ENCODE assay signal across 8 cellular contexts in the genomic region with DNA sequence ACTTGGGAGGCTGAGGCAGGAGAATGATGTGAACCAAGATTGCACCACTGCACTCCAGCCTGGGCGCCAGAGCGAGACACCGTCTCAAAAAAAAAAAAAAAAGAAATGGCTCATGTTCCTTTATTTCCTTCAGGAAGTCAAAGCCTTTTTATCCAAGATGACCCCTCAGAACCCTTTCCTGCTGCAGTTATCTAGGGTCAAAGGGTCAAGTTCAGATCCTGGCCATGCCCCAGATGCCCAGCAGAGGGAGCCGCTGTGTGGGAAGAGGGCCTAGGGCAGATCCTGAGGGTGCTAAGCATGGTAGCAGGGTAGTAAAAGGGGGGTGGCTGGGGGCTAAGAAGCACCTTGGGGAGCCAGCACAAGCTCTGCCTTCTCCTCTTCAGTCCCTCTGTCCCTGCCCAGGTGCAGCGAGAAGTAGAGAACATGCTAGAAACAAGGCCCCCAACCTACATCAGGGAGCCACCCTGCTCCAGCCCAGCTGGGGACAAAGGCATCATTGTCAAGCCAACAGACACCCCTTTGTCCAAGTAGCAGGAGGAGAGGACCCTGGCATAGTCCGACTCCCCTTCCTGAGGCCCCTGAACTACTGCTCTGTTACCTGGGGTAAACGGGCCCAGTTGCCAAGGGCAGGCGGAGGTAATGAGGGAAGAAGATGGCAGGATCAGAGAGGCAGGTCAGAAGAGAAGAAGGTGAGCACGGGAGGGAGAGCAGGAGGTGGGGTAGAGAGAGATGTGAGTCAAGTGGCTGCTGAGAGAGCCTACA. TPM values are rescaled to one million over a fixed set of nuclear protein-coding genes. Genes with fewer than 3 reads are reported as not detected.
DNase-seq lines count a peak whose midpoint lies in the region; ATAC-seq and TF ChIP-seq lines count a peak whose summit lies in the region.

No MANE protein-coding gene starts in this region.

- WGBS in esophagus muscularis mucosa, result 69% methylated on average over 9 of the region's 9 CpGs

- H3K4me3 Mint-ChIP-seq in nephron progenitor cell, result no peak overlapping the region

- H3K27ac Mint-ChIP-seq in nephron progenitor cell, result no peak overlapping the region

- TF ChIP-seq EP300 in esophagus muscularis mucosa (IDR thresholded peaks at IDR 0.05), result no peak

- H3K27ac ChIP-seq in esophagus muscularis mucosa (replicated peaks in 1 of 4), result peak overlapping the region in 1 of 4 donors; percentile 4
- H3K27ac ChIP-seq in uterus, result no peak overlapping the region

- TF ChIP-seq CTCF in AG10803 (conservative IDR thresholded peaks at IDR 0.05; ENCODE audit: low read length) (peak; percentile 88), esophagus muscularis mucosa (IDR thresholded peaks at IDR 0.05) (peak; percentile 59 to 77 (median 74)), nephron progenitor cell (IDR thresholded peaks at IDR 0.05) (peak; percentile 51), uterus (IDR thresholded peaks at IDR 0.05) (peak; percentile 27 to 48 (median 44))

- peak; percentile 30 for DNase-seq in AG10803 (ENCODE audit: low read depth)
- peak; percentile 21 for DNase-seq in NCI-H2029 treated with DMSO at 0.1 percent for 48 hours (lab: John Stamatoyannopoulos, UW)
- DNase-seq in activated T-cell treated with anti-CD3 and anti-CD28 coated beads for 4 hours, result peak; percentile 36
- no peak for DNase-seq in esophagus muscularis mucosa (ENCODE audit: extremely low spot score)
- DNase-seq in nephron progenitor cell, result peak; percentile 44
- DNase-seq in uterus, result peak in 1 of 2 donors; percentile 32
- no peak for DNase-seq in NCI-H2171 (lab: John Stamatoyannopoulos, UW)

- TF ChIP-seq POLR2A in esophagus muscularis mucosa (IDR thresholded peaks at IDR 0.05; ENCODE audit: low read depth), result no peak
- TF ChIP-seq POLR2A in uterus (IDR thresholded peaks at IDR 0.05), result no peak

- peaks cover 20% of the 10 kb centered on the region for H3K36me3 Mint-ChIP-seq in nephron progenitor cell (ENCODE audit: low read depth)

- H3K27me3 ChIP-seq in esophagus muscularis mucosa (peaks cover 0 to 26% (median 1%) of the 10 kb centered on the region in 4 donors), uterus (no peaks in the 10 kb centered on the region)

- H3K36me3 ChIP-seq in esophagus muscularis mucosa (peaks cover 0 to 2% (median 0%) of the 10 kb centered on the region in 4 donors), uterus (no peaks in the 10 kb centered on the region)

- ATAC-seq in GM18867 (IDR thresholded peaks at IDR 0.05; ENCODE audit: unreplicated experiment), result peak; percentile 67

- H3K9me3 ChIP-seq in esophagus muscularis mucosa (no peaks in the 10 kb centered on the region), uterus (no peaks in the 10 kb centered on the region)

- H3K4me1 ChIP-seq in esophagus muscularis mucosa (no peaks in the 10 kb centered on the region), uterus (no peaks in the 10 kb centered on the region)

- H3K4me1 Mint-ChIP-seq in nephron progenitor cell, result peaks cover 37% of the 10 kb centered on the region

- no peaks in the 10 kb centered on the region for H3K9me3 Mint-ChIP-seq in nephron progenitor cell

- H3K4me3 ChIP-seq in AG10803 (ENCODE audit: low read length) (no peak overlapping the region), esophagus muscularis mucosa (no peak overlapping the region), uterus (no peak overlapping the region)

- peaks cover 14% of the 10 kb centered on the region for H3K27me3 Mint-ChIP-seq in nephron progenitor cell (ENCODE audit: low read depth, poor library complexity)

- intact Hi-C loops in esophagus muscularis mucosa (cut with DNase I) (loop anchor here (2.0 kb wide), 1 partner anchor 66 kb away; no protein-coding TSS in a partner anchor), uterus (cut with DNase I; ENCODE audit: low total_unique reads) (loop anchor here (10.0 kb wide), 1 partner anchor 70 kb away; a partner anchor contains a TSS)

RNA-seq across cellular contexts. Expression of a gene that starts 6.5 kb away (rescaled TPM):
- total RNA-seq in esophagus muscularis mucosa (1 to 10 TPM in 1 of 4 donors, under 1 TPM in 2, not detected in 1; 0.32 to 3.8 (median 0.42) TPM), uterus (1 to 10 TPM in 1 of 4 donors, under 1 TPM in 1, not detected in 2; 0.40 to 1.2 TPM)

RNA-seq across cellular contexts. Expression of a gene that starts 13.8 kb away (rescaled TPM):
- 100 to 1,000 TPM; 216 to 368 (median 270) TPM for total RNA-seq in esophagus muscularis mucosa
- 1,000 to 10,000 TPM in 2 of 4 donors, 100 to 1,000 TPM in 2; 245 to 1,238 (median 796) TPM for total RNA-seq in uterus

RNA-seq across cellular contexts. Expression of a gene that starts 14.4 kb away (rescaled TPM):
- 10 to 100 TPM; 29.0 to 45.3 (median 37.3) TPM for total RNA-seq in esophagus muscularis mucosa
- 100 to 1,000 TPM in 1 of 4 donors, 10 to 100 TPM in 3; 20.5 to 133 (median 50.1) TPM for total RNA-seq in uterus

RNA-seq across cellular contexts. Expression of a gene that starts 30.6 kb away (rescaled TPM):
- total RNA-seq in esophagus muscularis mucosa, result 10 to 100 TPM; 41.1 to 61.9 (median 48.5) TPM
- 100 to 1,000 TPM in 3 of 4 donors, 10 to 100 TPM in 1; 32.3 to 141 (median 120) TPM for total RNA-seq in uterus

Comparison
In these comparisons a context has a peak if more than half of its experiments do, and no peak if none do; other contexts are left out.
1. DNase-seq: peak in AG10803 (single experiment), NCI-H2029 treated with DMSO at 0.1 percent for 48 hours (single experiment), activated T-cell treated with anti-CD3 and anti-CD28 coated beads for 4 hours (single experiment) and nephron progenitor cell (single experiment); none in esophagus muscularis mucosa (single experiment) and NCI-H2171 (single experiment).
2. Peak in every context shown above with its lines, with median percentiles within 50 percentile points of each other: CTCF ChIP-seq.